ENCODE assay signal across 16 cellular contexts in genomic region chr6:33132121-33132524, GRCh38. TPM values are rescaled to one million over a fixed set of nuclear protein-coding genes. Genes with fewer than 3 reads are reported as not detected.
"Had no signal": no experiment of that assay in that cellular context is flagged by ENCODE, and none has a peak within 500 bp of the region (broad histone marks: within the 10 kb centered on the region; RNA-seq: fewer than 3 reads in every experiment).

No MANE protein-coding gene starts in this region.

- H3K27ac Mint-ChIP-seq: activated CD4-positive, alpha-beta memory T cell treated with anti-CD3 and anti-CD28 coated beads, Interleukin-2, amount 10 ng/mL, durations not matched to agents 7 days and 5 days; activated naive CD8-positive, alpha-beta T cell; endodermal cell; nephron had no signal

- H3K4me3 Mint-ChIP-seq: activated CD4-positive, alpha-beta memory T cell treated with anti-CD3 and anti-CD28 coated beads, Interleukin-2, amount 10 ng/mL, durations not matched to agents 7 days and 5 days; activated naive CD8-positive, alpha-beta T cell; endodermal cell; nephron had no signal

- H3K9me3 Mint-ChIP-seq: activated CD4-positive, alpha-beta memory T cell treated with anti-CD3 and anti-CD28 coated beads, Interleukin-2, amount 10 ng/mL, durations not matched to agents 7 days and 5 days; endodermal cell; nephron had no signal

- H3K4me1 Mint-ChIP-seq: endodermal cell, nephron had no signal

- ATAC-seq: foreskin keratinocyte, left lobe of liver, sciatic nerve had no signal

- DNase-seq: activated CD4-positive, alpha-beta memory T cell treated with anti-CD3 and anti-CD28 coated beads, Interleukin-2, amount 10 ng/mL, durations not matched to agents 7 days and 5 days; activated gamma-delta T cell; activated T-cell treated with anti-CD3 and anti-CD28 coated beads, Interleukin-2, amount 50 U/mL, for 48 hours; anterior cingulate cortex; cerebellar nuclear complex; endodermal cell; foreskin keratinocyte; head of caudate nucleus; islet precursor cell; stimulated activated CD4-positive, alpha-beta T cell treated with anti-CD3 and anti-CD28 coated beads, Interleukin-2, amount 100 ng/mL, for 24 hours; stimulated activated naive CD4-positive, alpha-beta T cell treated with Interleukin-2 at 50 U/mL for 16 hours had no signal

- H3K36me3 Mint-ChIP-seq: activated naive CD8-positive, alpha-beta T cell had no signal

- H3K27ac ChIP-seq: foreskin keratinocyte, VCaP had no signal

- H3K4me1 ChIP-seq: foreskin keratinocyte had no signal

RNA-seq across cellular contexts. Expression of gene HLA-DPB1, which starts 56.3 kb away (rescaled TPM):
- polyA plus RNA-seq: foreskin keratinocyte had no signal
